ENCODE assay signal across 15 cellular contexts in the genomic region with DNA sequence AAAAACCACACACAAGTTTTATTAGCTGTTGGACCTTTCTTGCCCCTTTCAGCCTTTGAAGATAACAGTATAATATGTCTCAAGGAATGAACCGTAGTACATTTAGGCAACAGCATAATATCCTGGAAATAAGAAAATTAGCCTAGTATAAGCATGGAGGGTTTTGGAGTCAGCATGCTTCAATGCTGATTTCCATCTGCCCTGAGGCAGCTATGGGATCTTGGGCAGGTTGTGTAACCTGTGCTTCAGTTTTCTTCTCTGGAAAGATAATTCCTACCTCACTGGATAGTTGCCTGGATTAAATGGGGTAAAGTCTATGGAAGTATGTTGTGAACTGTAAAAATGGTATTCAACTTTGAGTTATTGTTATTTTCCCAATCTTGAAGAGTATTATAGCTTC. TPM values are rescaled to one million over a fixed set of nuclear protein-coding genes. Genes with fewer than 3 reads are reported as not detected.
DNase-seq lines count a peak whose midpoint lies in the region; ATAC-seq and TF ChIP-seq lines count a peak whose summit lies in the region.
"Had no signal": no experiment of that assay in that cellular context is flagged by ENCODE, and none has a peak within 500 bp of the region (broad histone marks: within the 10 kb centered on the region; RNA-seq: fewer than 3 reads in every experiment).

No MANE protein-coding gene starts in this region.

- CTCF ChIA-PET in activated naive CD4-positive, alpha-beta T cell treated with anti-CD3 and anti-CD28 coated beads for 36 hours (lab: Charles Lee): interaction anchor here (0.6 to 2.6 kb wide), 4 partner anchors 19 to 88 kb away, joined by 3 to 9 read pairs (median 6); no protein-coding TSS in a partner anchor
- CTCF ChIA-PET in PC-3 (lab: Charles Lee): interaction anchor here (0.5 kb wide), 1 partner anchor 19 kb away, joined by 8 read pairs; no protein-coding TSS in a partner anchor

- peak overlapping the region; percentile 98 for H3K4me2 ChIP-seq in PC-3 (ENCODE audit: low read length)
- H3K4me2 ChIP-seq in smooth muscle cell: peak overlapping the region; percentile 91

- H3K79me2 ChIP-seq in PC-3 (ENCODE audit: low read length): peaks cover 20% of the 10 kb centered on the region
- peaks cover 12% of the 10 kb centered on the region for H3K79me2 ChIP-seq in smooth muscle cell (ENCODE audit: low read depth)

- H3K9me3 ChIP-seq in PC-3 (ENCODE audit: low read length) (no peaks in the 10 kb centered on the region), endodermal cell (ENCODE audit: control insufficient read depth, low read length) (no peaks in the 10 kb centered on the region), smooth muscle cell (replicated peaks; ENCODE audit: low read depth) (no peaks in the 10 kb centered on the region)
- H3K9me3 ChIP-seq: BE2C, uterus had no signal

- TF ChIP-seq CTCF in PC-3 (conservative IDR thresholded peaks at IDR 0.05; ENCODE audit: low read depth, low read length): no peak
- TF ChIP-seq CTCF in endodermal cell (conservative IDR thresholded peaks at IDR 0.05): no peak
- TF ChIP-seq CTCF in smooth muscle cell (IDR thresholded peaks at IDR 0.05; ENCODE audit: borderline replicate concordance, insufficient read depth, poor library complexity, severe bottlenecking): no peak

- POLR2A ChIA-PET in PC-3 (lab: Charles Lee; ENCODE audit: unreplicated experiment): no interaction called here

- H3K36me3 ChIP-seq in PC-3 (ENCODE audit: low read depth, low read length): no peaks in the 10 kb centered on the region; the same call in 1 of the 2 replicates
- peaks cover 17% of the 10 kb centered on the region for H3K36me3 ChIP-seq in endodermal cell (ENCODE audit: control insufficient read depth, insufficient read depth, low read length)
- H3K36me3 ChIP-seq in smooth muscle cell (ENCODE audit: low read depth): no peaks in the 10 kb centered on the region
- H3K36me3 ChIP-seq: BE2C, uterus had no signal

- H3K9me2 ChIP-seq in PC-3 (replicated peaks; ENCODE audit: low read length): no peaks in the 10 kb centered on the region

- H3K9me3 Mint-ChIP-seq in activated naive CD4-positive, alpha-beta T cell treated with anti-CD3 and anti-CD28 coated beads for 36 hours: no peaks in the 10 kb centered on the region
- H3K9me3 Mint-ChIP-seq in endodermal cell: no peaks in the 10 kb centered on the region

- H3K27me3 Mint-ChIP-seq in activated naive CD4-positive, alpha-beta T cell treated with anti-CD3 and anti-CD28 coated beads for 36 hours (ENCODE audit: low read depth): no peaks in the 10 kb centered on the region
- no peaks in the 10 kb centered on the region for H3K27me3 Mint-ChIP-seq in endodermal cell (ENCODE audit: insufficient read depth)

- H3K4me3 Mint-ChIP-seq in activated naive CD4-positive, alpha-beta T cell treated with anti-CD3 and anti-CD28 coated beads for 36 hours: peak overlapping the region; percentile 96
- H3K4me3 Mint-ChIP-seq in endodermal cell: peak overlapping the region; percentile 94

- no peak for DNase-seq in activated naive CD4-positive, alpha-beta T cell treated with anti-CD3 and anti-CD28 coated beads for 36 hours
- DNase-seq in activated naive CD4-positive, alpha-beta T cell (lab: John Stamatoyannopoulos, UW): no peak
- DNase-seq in PC-3 (peak; percentile 23), endodermal cell (no peak), smooth muscle cell (lab: John Stamatoyannopoulos, UW; ENCODE audit: unreplicated experiment) (no peak), NCI-H1092 treated with DMSO at 0.1 percent for 48 hours (lab: John Stamatoyannopoulos, UW) (no peak), RPMI8226 (no peak)
- DNase-seq: BE2C, dermis blood vessel endothelial cell, GF-D8, kidney glomerular epithelial cell, NCI-H345, small intestine, uterus had no signal

- H3K4me3 ChIP-seq in PC-3 (ENCODE audit: low read length) (peak overlapping the region; percentile 96; the same call in 1 of the 2 replicates), endodermal cell (ENCODE audit: low read length) (peak overlapping the region; percentile 82), smooth muscle cell (no peak overlapping the region)

- WGBS in endodermal cell (ENCODE audit: insufficient coverage in 1 of 2, insufficient read length in 1 of 2), 2 experiments: 96 to 100% methylated on average over 1 of the region's 1 CpG
- 82% methylated on average over 1 of the region's 1 CpG for WGBS in smooth muscle cell (ENCODE audit: low lambda C conversion rate)

- no TSS peak for BruUV-seq in PC-3 (replicated peaks; lab: Mats Ljungman, UMichigan)

- H3K27ac Mint-ChIP-seq in activated naive CD4-positive, alpha-beta T cell treated with anti-CD3 and anti-CD28 coated beads for 36 hours: no peak overlapping the region
- H3K27ac Mint-ChIP-seq in endodermal cell: peak overlapping the region; percentile 53

- H3K4me1 ChIP-seq in PC-3 (ENCODE audit: insufficient read depth, low read length) (peaks cover 17% of the 10 kb centered on the region; the same call in 1 of the 2 replicates), endodermal cell (ENCODE audit: control insufficient read depth, insufficient read depth, low read length) (peaks cover 4% of the 10 kb centered on the region), smooth muscle cell (ENCODE audit: low read depth) (peaks cover 11% of the 10 kb centered on the region)
- H3K4me1 ChIP-seq: BE2C had no signal

- no peak overlapping the region for H2AFZ ChIP-seq in PC-3 (ENCODE audit: low read length)
- no peak overlapping the region for H2AFZ ChIP-seq in smooth muscle cell (ENCODE audit: low read depth)

- H3F3A ChIP-seq in PC-3 (ENCODE audit: low read length, unreplicated experiment): no peaks in the 10 kb centered on the region
- H3F3A ChIP-seq in smooth muscle cell (ENCODE audit: low read depth): peaks cover 5% of the 10 kb centered on the region

- peaks cover 21% of the 10 kb centered on the region for H3K4me1 Mint-ChIP-seq in activated naive CD4-positive, alpha-beta T cell treated with anti-CD3 and anti-CD28 coated beads for 36 hours (ENCODE audit: low read depth)
- peaks cover 13% of the 10 kb centered on the region for H3K4me1 Mint-ChIP-seq in endodermal cell

- H3K27ac ChIP-seq in PC-3 (ENCODE audit: low read length) (no peak overlapping the region), endodermal cell (ENCODE audit: low read depth, low read length) (no peak overlapping the region), smooth muscle cell (ENCODE audit: low read depth) (peak overlapping the region; percentile 89)

- H4K20me1 ChIP-seq in PC-3 (ENCODE audit: low read length) (no peaks in the 10 kb centered on the region), smooth muscle cell (ENCODE audit: low read depth) (no peaks in the 10 kb centered on the region)

- H3K9ac ChIP-seq in PC-3 (ENCODE audit: low read length) (no peak overlapping the region), endodermal cell (ENCODE audit: extremely low read depth, low read length, poor library complexity, severe bottlenecking) (no peak overlapping the region), smooth muscle cell (ENCODE audit: low read depth) (no peak overlapping the region)

- intact Hi-C loops in activated naive CD4-positive, alpha-beta T cell treated with anti-CD3 and anti-CD28 coated beads for 36 hours (cut with micrococcal nuclease): loop anchor here (5.0 kb wide), 1 partner anchor 827 kb away; a partner anchor contains a TSS
- intact Hi-C loops in PC-3 (cut with micrococcal nuclease): loop anchor here (5.0 kb wide), 1 partner anchor 292 kb away; a partner anchor contains a TSS

- peaks cover 9% of the 10 kb centered on the region for H3K36me3 Mint-ChIP-seq in activated naive CD4-positive, alpha-beta T cell treated with anti-CD3 and anti-CD28 coated beads for 36 hours (ENCODE audit: low read depth)
- H3K36me3 Mint-ChIP-seq in endodermal cell (ENCODE audit: low read depth): peaks cover 23% of the 10 kb centered on the region

- ATAC-seq in PC-3 (no peak), GM21360 (IDR thresholded peaks at IDR 0.05; ENCODE audit: unreplicated experiment) (no peak)

- H3K27me3 ChIP-seq in PC-3 (ENCODE audit: low read length) (no peaks in the 10 kb centered on the region), endodermal cell (ENCODE audit: control insufficient read depth, insufficient read depth, low read length, poor library complexity, severe bottlenecking) (no peaks in the 10 kb centered on the region), smooth muscle cell (ENCODE audit: low read depth) (no peaks in the 10 kb centered on the region)
- H3K27me3 ChIP-seq: BE2C, uterus had no signal

RNA-seq across cellular contexts. Expression of a gene that starts 1.6 kb away (rescaled TPM):
- 10 to 100 TPM; 65.6 to 69.9 TPM for total RNA-seq in activated naive CD4-positive, alpha-beta T cell treated with anti-CD3 and anti-CD28 coated beads for 36 hours
- total RNA-seq in PC-3 (2014; rRNA removed) (152 and 153 TPM in 2 replicates), endodermal cell (100 to 1,000 TPM; 104 to 113 TPM), smooth muscle cell (35.9 and 36.3 TPM in 2 replicates)
- polyA plus RNA-seq in endodermal cell (2013, experiment 1 of 2): 96.9 TPM
- polyA plus RNA-seq in endodermal cell (2013, experiment 2 of 2): 86.5 TPM
- 45.4 and 51.6 TPM in 2 replicates for polyA plus RNA-seq in smooth muscle cell

RNA-seq across cellular contexts. Expression of a gene that starts 22.9 kb away (rescaled TPM):
- total RNA-seq in activated naive CD4-positive, alpha-beta T cell treated with anti-CD3 and anti-CD28 coated beads for 36 hours: 10 to 100 TPM; 82.5 to 84.5 TPM
- total RNA-seq in PC-3 (2014; rRNA removed): 43.1 and 53.0 TPM in 2 replicates
- total RNA-seq in endodermal cell: 100 to 1,000 TPM; 200 to 231 TPM
- polyA plus RNA-seq in endodermal cell (2013, experiment 1 of 2): 149 TPM
- polyA plus RNA-seq in endodermal cell (2013, experiment 2 of 2): 144 TPM
- total RNA-seq in smooth muscle cell: 40.5 and 46.2 TPM in 2 replicates
- 45.2 and 50.3 TPM in 2 replicates for polyA plus RNA-seq in smooth muscle cell
